ENCODE assay signal across 20 cellular contexts in the genomic region with DNA sequence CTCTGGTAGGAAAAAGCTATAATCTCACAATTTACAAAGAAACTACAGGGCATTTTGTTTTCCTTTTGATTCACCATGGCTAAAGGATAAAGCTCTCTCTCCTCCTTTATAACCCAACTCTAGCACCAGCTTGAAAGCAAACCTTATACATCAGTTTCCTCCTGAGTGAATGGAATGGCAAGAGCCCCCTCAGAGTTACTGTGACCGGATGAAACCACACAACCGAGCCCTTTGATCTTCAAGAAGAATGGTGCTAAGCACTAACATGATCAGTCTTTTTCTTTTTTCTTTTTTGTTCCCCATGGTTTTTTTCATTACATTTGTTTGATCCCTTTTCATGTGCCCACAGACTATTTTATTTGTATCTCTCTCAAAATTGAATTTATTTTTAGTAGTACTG.
DNase-seq lines count a peak whose midpoint lies in the region; ATAC-seq and TF ChIP-seq lines count a peak whose summit lies in the region.
"Had no signal": no experiment of that assay in that cellular context is flagged by ENCODE, and none has a peak within 500 bp of the region (broad histone marks: within the 10 kb centered on the region; RNA-seq: fewer than 3 reads in every experiment).

No MANE protein-coding gene starts in this region.

- H3K79me2 ChIP-seq in Loucy (ENCODE audit: insufficient read depth, low read length): peaks cover 19% of the 10 kb centered on the region; the same call in 1 of the 2 replicates

- no peak for ATAC-seq in GM21786 (IDR thresholded peaks at IDR 0.05; ENCODE audit: unreplicated experiment)
- ATAC-seq: activated T-cell treated with anti-CD3 and anti-CD28 coated beads, Interleukin-2, amount 50 U/mL, for 4 hours; foreskin keratinocyte had no signal

- peak overlapping the region; percentile 44 for H3K9ac ChIP-seq in Loucy (ENCODE audit: low read depth, low read length, poor library complexity, severe bottlenecking)

- WGBS in thymus: 6% methylated on average over 2 of the region's 2 CpGs

- H3K36me3 Mint-ChIP-seq in mesothelial cell of epicardium: peaks cover 19% of the 10 kb centered on the region

- H3K36me3 ChIP-seq in Loucy (ENCODE audit: insufficient read depth, low read length) (peaks cover 12% of the 10 kb centered on the region; the same call in 1 of the 2 replicates), thymus (ENCODE audit: control insufficient read depth, insufficient read depth) (peaks cover 7% of the 10 kb centered on the region)
- H3K36me3 ChIP-seq: breast epithelium had no signal

- no peaks in the 10 kb centered on the region for H4K20me1 ChIP-seq in Loucy (ENCODE audit: insufficient read depth, low read length, poor library complexity, severe bottlenecking)

- peak; percentile 36 for DNase-seq in astrocyte of the hippocampus (ENCODE audit: low read depth, low spot score)
- no peak for DNase-seq in mesothelial cell of epicardium (ENCODE audit: low spot score in 2 of 2, unreplicated experiment in 2 of 2)
- no peak for DNase-seq in DMS 273 treated with DMSO at 0.1 percent for 48 hours (lab: John Stamatoyannopoulos, UW)
- no peak for DNase-seq in NCI-H187 treated with DMSO at 0.1 percent for 48 hours (lab: John Stamatoyannopoulos, UW)
- DNase-seq: activated CD4-positive, alpha-beta memory T cell treated with anti-CD3 and anti-CD28 coated beads for 36 hours; activated T-cell treated with anti-CD3 and anti-CD28 coated beads, Interleukin-2, amount 50 U/mL, for 4 hours; dermis blood vessel endothelial cell; foreskin keratinocyte; Karpas-422; NCI-H1105; NCI-H69; Right ventricle myocardium superior; stimulated activated CD4-positive, alpha-beta T cell treated with anti-CD3 and anti-CD28 coated beads, Interleukin-12 subunit alpha, Interleukin-12 subunit beta, amount 100 ng/mL, for 4 hours; T-cell had no signal

- H3K9me3 Mint-ChIP-seq in mesothelial cell of epicardium: no peaks in the 10 kb centered on the region
- H3K9me3 Mint-ChIP-seq: activated CD4-positive, alpha-beta memory T cell treated with anti-CD3 and anti-CD28 coated beads for 36 hours; activated T-cell treated with anti-CD3 and anti-CD28 coated beads, Interleukin-2, amount 50 U/mL, for 4 hours; memory B cell; T-cell had no signal

- no peak for TF ChIP-seq CTCF in Loucy (conservative IDR thresholded peaks at IDR 0.05; ENCODE audit: low read length)
- no peak for TF ChIP-seq CTCF in mesothelial cell of epicardium (IDR thresholded peaks at IDR 0.05; ENCODE audit: unreplicated experiment)

- peaks cover 30% of the 10 kb centered on the region for H3K4me1 Mint-ChIP-seq in mesothelial cell of epicardium

- H3K27ac ChIP-seq in thymus (ENCODE audit: low read depth): peak overlapping the region; percentile 21
- H3K27ac ChIP-seq: breast epithelium, foreskin keratinocyte had no signal

- H3F3A ChIP-seq in Loucy (ENCODE audit: low read depth): no peaks in the 10 kb centered on the region

- H3K27me3 ChIP-seq in Loucy (ENCODE audit: insufficient read depth, low read length, poor library complexity, severe bottlenecking) (no peaks in the 10 kb centered on the region), thymus (ENCODE audit: control insufficient read depth, insufficient read depth) (no peaks in the 10 kb centered on the region)
- H3K27me3 ChIP-seq: breast epithelium, foreskin keratinocyte had no signal

- peaks cover 30% of the 10 kb centered on the region for H3K4me1 ChIP-seq in Loucy (ENCODE audit: insufficient read depth, low read length, poor library complexity, severe bottlenecking)
- no peaks in the 10 kb centered on the region for H3K4me1 ChIP-seq in thymus (ENCODE audit: control insufficient read depth, insufficient read depth, low read length)
- H3K4me1 ChIP-seq: breast epithelium had no signal

- no peaks in the 10 kb centered on the region for H3K27me3 Mint-ChIP-seq in mesothelial cell of epicardium (ENCODE audit: low read depth)
- H3K27me3 Mint-ChIP-seq: activated CD4-positive, alpha-beta memory T cell treated with anti-CD3 and anti-CD28 coated beads for 36 hours; activated naive CD8-positive, alpha-beta T cell; memory B cell; T-cell had no signal

- H3K27ac Mint-ChIP-seq in mesothelial cell of epicardium: peak overlapping the region; percentile 86
- H3K27ac Mint-ChIP-seq: activated CD4-positive, alpha-beta memory T cell treated with anti-CD3 and anti-CD28 coated beads for 36 hours; activated naive CD8-positive, alpha-beta T cell; T-cell had no signal

- H2AFZ ChIP-seq in Loucy (ENCODE audit: low read length): no peak overlapping the region

- no peaks in the 10 kb centered on the region for H3K9me3 ChIP-seq in Loucy (ENCODE audit: insufficient read depth, low read depth, low read length)
- H3K9me3 ChIP-seq in thymus (ENCODE audit: control insufficient read depth): no peaks in the 10 kb centered on the region
- H3K9me3 ChIP-seq: breast epithelium had no signal

- peak overlapping the region; percentile 40 for H3K4me3 ChIP-seq in Loucy (ENCODE audit: low read length, poor library complexity, severe bottlenecking)
- no peak overlapping the region for H3K4me3 ChIP-seq in thymus (ENCODE audit: low read length)
- H3K4me3 ChIP-seq: breast epithelium had no signal

- no peaks in the 10 kb centered on the region for H3K9me2 ChIP-seq in Loucy (replicated peaks; ENCODE audit: low read depth, low read length)

- peak overlapping the region; percentile 43 for H3K4me2 ChIP-seq in Loucy (ENCODE audit: low read depth, low read length, poor library complexity, severe bottlenecking)

- no peak overlapping the region for H3K4me3 Mint-ChIP-seq in mesothelial cell of epicardium
- H3K4me3 Mint-ChIP-seq: activated CD4-positive, alpha-beta memory T cell treated with anti-CD3 and anti-CD28 coated beads for 36 hours; activated naive CD8-positive, alpha-beta T cell; activated T-cell treated with anti-CD3 and anti-CD28 coated beads, Interleukin-2, amount 50 U/mL, for 4 hours; memory B cell; T-cell had no signal
